Comparison of ENCODE assay signal across 21 cellular contexts in the genomic region with DNA sequence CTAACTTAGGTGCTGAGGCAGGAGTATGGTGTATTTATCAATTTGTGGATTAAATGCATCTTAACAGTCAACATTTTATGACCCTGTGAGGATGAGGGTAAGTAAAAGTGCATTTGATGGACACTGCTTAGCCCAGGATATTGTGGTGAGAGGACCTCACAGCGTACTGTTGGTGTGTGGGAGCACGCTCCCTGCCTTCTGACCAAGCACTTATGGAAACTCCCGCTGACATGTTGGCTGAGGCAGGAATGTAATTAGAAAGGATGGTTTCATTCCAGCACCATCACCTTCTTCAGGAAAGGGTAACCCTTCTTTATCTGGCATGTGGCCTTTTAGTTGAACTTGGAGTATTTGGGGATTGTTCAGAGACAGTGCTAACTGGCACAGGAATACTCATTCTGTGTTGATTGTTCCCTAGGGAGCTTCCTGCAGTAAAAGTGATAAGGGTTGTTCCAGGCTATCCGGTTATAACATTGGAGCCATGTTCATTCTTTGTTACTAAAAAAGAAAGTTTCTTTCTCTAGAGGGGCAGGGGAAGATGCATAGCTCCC. TPM values are rescaled to one million over a fixed set of nuclear protein-coding genes. Genes with fewer than 3 reads are reported as not detected.
DNase-seq lines count a peak whose midpoint lies in the region; ATAC-seq, FAIRE-seq and TF ChIP-seq lines count a peak whose summit lies in the region.
"Had no signal": no experiment of that assay in that cellular context is flagged by ENCODE, and none has a peak within 500 bp of the region (broad histone marks: within the 10 kb centered on the region; RNA-seq: fewer than 3 reads in every experiment).

No MANE protein-coding gene starts in this region.

- intact Hi-C loops in heart left ventricle (cut with DNase I): no loop called here
- intact Hi-C loops in left ventricle myocardium inferior (cut with micrococcal nuclease): no loop called here
- intact Hi-C loops in endothelial cell of umbilical vein (cut with micrococcal nuclease): no loop called here

- ATAC-seq in heart left ventricle: peak in 3 of 4 donors; percentile 19 to 47 (median 41)
- no peak for ATAC-seq in HG02870 (IDR thresholded peaks at IDR 0.05; ENCODE audit: unreplicated experiment)
- ATAC-seq: GM12878, PC-3 had no signal

- no peaks in the 10 kb centered on the region for H3K36me3 ChIP-seq in heart left ventricle
- no peaks in the 10 kb centered on the region for H3K36me3 ChIP-seq in left ventricle myocardium inferior
- H3K36me3 ChIP-seq in endothelial cell of umbilical vein (ENCODE audit: control insufficient read depth in 2 of 2, extremely low read depth in 1 of 2, insufficient read depth in 2 of 2, low read length in 2 of 2): no peaks in the 10 kb centered on the region
- no peaks in the 10 kb centered on the region for H3K36me3 ChIP-seq in osteoblast (ENCODE audit: insufficient read depth, low read length)
- H3K36me3 ChIP-seq: BLaER1 had no signal

- TF ChIP-seq POLR2A in heart left ventricle (IDR thresholded peaks at IDR 0.05): no peak
- no peak for TF ChIP-seq POLR2A in endothelial cell of umbilical vein (IDR thresholded peaks at IDR 0.05; ENCODE audit: low read depth, low read length)

- BruUV-seq in endothelial cell of umbilical vein (replicated peaks; lab: Mats Ljungman, UMichigan): no TSS peak

- no peak overlapping the region for H3K9ac ChIP-seq in endothelial cell of umbilical vein (replicated peaks; ENCODE audit: extremely low read depth, insufficient read depth, low read length)
- H3K9ac ChIP-seq: BLaER1 had no signal

- H4K20me1 ChIP-seq in endothelial cell of umbilical vein (replicated peaks; ENCODE audit: control insufficient read depth, extremely low read depth, insufficient read depth, low read length) (no peaks in the 10 kb centered on the region), osteoblast (ENCODE audit: insufficient read depth, low read length) (no peaks in the 10 kb centered on the region)
- H4K20me1 ChIP-seq: BLaER1 had no signal

- H3K4me3 ChIP-seq in heart left ventricle (no peak overlapping the region), left ventricle myocardium inferior (no peak overlapping the region), endothelial cell of umbilical vein (replicated peaks in 1 of 3; ENCODE audit: insufficient read depth in 1 of 3, low read depth in 1 of 3, low read length in 3 of 3) (no peak overlapping the region), osteoblast (ENCODE audit: insufficient read depth, low read length) (no peak overlapping the region)
- H3K4me3 ChIP-seq: BLaER1, GM12878, SJSA1 had no signal

- no peaks in the 10 kb centered on the region for H3K79me2 ChIP-seq in endothelial cell of umbilical vein (ENCODE audit: control insufficient read depth, insufficient read depth, low read length)
- H3K79me2 ChIP-seq in osteoblast (ENCODE audit: insufficient read depth, low read length): no peaks in the 10 kb centered on the region

- no peak overlapping the region for H3K27ac ChIP-seq in heart left ventricle
- no peak overlapping the region for H3K27ac ChIP-seq in left ventricle myocardium inferior (replicated peaks)
- H3K27ac ChIP-seq in endothelial cell of umbilical vein (ENCODE audit: insufficient read depth, low read depth, low read length): no peak overlapping the region
- no peak overlapping the region for H3K27ac ChIP-seq in osteoblast (ENCODE audit: low read depth, low read length)
- H3K27ac ChIP-seq: BLaER1, RWPE1 had no signal

- no peak overlapping the region for H3K4me2 ChIP-seq in endothelial cell of umbilical vein (ENCODE audit: insufficient read depth, low read length)
- peak overlapping the region; percentile 12 for H3K4me2 ChIP-seq in osteoblast (ENCODE audit: insufficient read depth, low read length)

- CTCF ChIA-PET in endothelial cell of umbilical vein (lab: Charles Lee): interaction anchor here (1.1 to 1.9 kb wide), 4 partner anchors 9 to 83 kb away, joined by 3 to 8 read pairs (median 5); no protein-coding TSS in a partner anchor

- DNase-seq in heart left ventricle (no peak), left ventricle myocardium inferior (no peak), NCI-H226 (peak; percentile 77), endothelial cell of umbilical vein (ENCODE audit: low read depth, low spot score) (peak; percentile 40), osteoblast (ENCODE audit: insufficient read length, low spot score, missing footprints) (no peak), HuH-7 (ENCODE audit: low spot score) (no peak)
- no peak for DNase-seq in activated CD4-positive, alpha-beta T cell treated with anti-CD3 and anti-CD28 coated beads, Interleukin-2, amount 50 U/mL, for 4 hours
- DNase-seq: DND-41, GDM1, GOT3, Karpas-422, NCI-H187, NCI-H2171, NCI-H446 treated with DMSO at 0.1 percent for 48 hours, NCI-H748 treated with DMSO at 0.1 percent for 48 hours, PC-3 had no signal

- POLR2A ChIA-PET in endothelial cell of umbilical vein (lab: Charles Lee): no interaction called here

- no peaks in the 10 kb centered on the region for H3K9me1 ChIP-seq in endothelial cell of umbilical vein (replicated peaks; ENCODE audit: control insufficient read depth, extremely low read depth, insufficient read depth, low read length)

- H2AFZ ChIP-seq in endothelial cell of umbilical vein (ENCODE audit: low read depth, low read length): peak overlapping the region; percentile 44
- H2AFZ ChIP-seq in osteoblast (ENCODE audit: low read length): no peak overlapping the region

- H3K27me3 ChIP-seq in heart left ventricle: no peaks in the 10 kb centered on the region
- H3K27me3 ChIP-seq in left ventricle myocardium inferior (ENCODE audit: low read depth): no peaks in the 10 kb centered on the region
- no peaks in the 10 kb centered on the region for H3K27me3 ChIP-seq in endothelial cell of umbilical vein (ENCODE audit: control insufficient read depth in 2 of 2, insufficient read depth in 2 of 2, low read length in 2 of 2)
- no peaks in the 10 kb centered on the region for H3K27me3 ChIP-seq in osteoblast (ENCODE audit: insufficient read depth, low read length)
- H3K27me3 ChIP-seq: BLaER1, SJSA1 had no signal

- WGBS in heart left ventricle, 4 donors: 49 to 64% (median 56%) methylated on average over 4 of the region's 4 CpGs

- dilution Hi-C loops in endothelial cell of umbilical vein (cut with MboI; ENCODE audit: extremely low pct_ligation_motif_present, low sequenced_read_pairs): no loop called here

- TF ChIP-seq CTCF in heart left ventricle (IDR thresholded peaks at IDR 0.05): no peak
- TF ChIP-seq CTCF in left ventricle myocardium inferior (IDR thresholded peaks at IDR 0.05; ENCODE audit: borderline replicate concordance): no peak
- no peak for TF ChIP-seq CTCF in endothelial cell of umbilical vein (IDR thresholded peaks at IDR 0.05; ENCODE audit: extremely low read depth in 1 of 2, insufficient read depth in 1 of 2, low read depth in 1 of 2, low read length in 2 of 2)
- TF ChIP-seq CTCF in osteoblast (IDR thresholded peaks at IDR 0.05; ENCODE audit: extremely low read depth, low read depth, low read length): no peak

- H3K9me3 ChIP-seq in heart left ventricle (peaks cover 0 to 4% (median 0%) of the 10 kb centered on the region in 12 donors), left ventricle myocardium inferior (replicated peaks) (no peaks in the 10 kb centered on the region), endothelial cell of umbilical vein (replicated peaks; ENCODE audit: control insufficient read depth, insufficient read depth, low read length) (no peaks in the 10 kb centered on the region), osteoblast (ENCODE audit: low read depth, low read length) (no peaks in the 10 kb centered on the region)
- H3K9me3 ChIP-seq: BLaER1, SJSA1 had no signal

- FAIRE-seq in endothelial cell of umbilical vein (lab: Jason Lieb, UNC): peak; percentile 8
- FAIRE-seq: GM12878 had no signal

- H3K4me1 ChIP-seq in heart left ventricle (peaks cover 0 to 28% (median 12%) of the 10 kb centered on the region in 12 donors), left ventricle myocardium inferior (peaks cover 28% of the 10 kb centered on the region), endothelial cell of umbilical vein (ENCODE audit: control insufficient read depth, extremely low read depth, insufficient read depth, low read length) (peaks cover 4% of the 10 kb centered on the region), osteoblast (ENCODE audit: insufficient read depth, low read length) (peaks cover 16% of the 10 kb centered on the region)

TF ChIP-seq in endothelial cell of umbilical vein, 7 proteins besides CTCF, POLR2A, EP300 and RAD21:
- no peak for TF ChIP-seq POLR2AphosphoS5 (IDR thresholded peaks at IDR 0.05; ENCODE audit: insufficient read depth, low read depth, low read length)
- TF ChIP-seq FOS (IDR thresholded peaks at IDR 0.05; ENCODE audit: borderline replicate concordance, insufficient read depth, low read length): no peak
- no peak for TF ChIP-seq GATA2 (IDR thresholded peaks at IDR 0.05; ENCODE audit: insufficient read depth, insufficient read length, low read depth, low read length)
- no peak for TF ChIP-seq MYC (IDR thresholded peaks at IDR 0.05; ENCODE audit: low read depth, low read length)
- TF ChIP-seq, protein P1, sequence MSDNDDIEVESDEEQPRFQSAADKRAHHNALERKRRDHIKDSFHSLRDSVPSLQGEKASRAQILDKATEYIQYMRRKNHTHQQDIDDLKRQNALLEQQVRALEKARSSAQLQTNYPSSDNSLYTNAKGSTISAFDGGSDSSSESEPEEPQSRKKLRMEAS (IDR thresholded peaks at IDR 0.05; ENCODE audit: insufficient read depth, insufficient read length): no peak
- no peak for TF ChIP-seq EZH2 (IDR thresholded peaks at IDR 0.05; ENCODE audit: borderline replicate concordance, low read depth, low read length, severe bottlenecking)
- TF ChIP-seq JUN (IDR thresholded peaks at IDR 0.05; ENCODE audit: borderline replicate concordance, insufficient read depth, insufficient read length, low read depth): no peak

RNA-seq across cellular contexts. Expression of a gene that starts 11.7 kb away (rescaled TPM):
- total RNA-seq in heart left ventricle (100 to 1,000 TPM; 138 to 667 (median 220) TPM), left ventricle myocardium inferior (243 TPM), endothelial cell of umbilical vein (522 and 562 TPM in 2 replicates), osteoblast (1,825 and 2,074 TPM in 2 replicates)
- polyA plus RNA-seq in heart left ventricle (100 to 1,000 TPM in 1 of 2 donors, 10 to 100 TPM in 1; 43.8 to 146 TPM), endothelial cell of umbilical vein (235 and 237 TPM in 2 replicates)
- 250 and 312 TPM in 2 replicates for polyA plus RNA-seq in endothelial cell of umbilical vein (2011; cell fraction: cytosol; rRNA removed)
- 299 and 313 TPM in 2 replicates for polyA plus RNA-seq in endothelial cell of umbilical vein (2011; cell fraction: nucleus; rRNA removed)
- 670 and 901 TPM in 2 replicates for polyA plus RNA-seq in endothelial cell of umbilical vein (2012)
- 697 and 971 TPM in 2 replicates for polyA minus RNA-seq in endothelial cell of umbilical vein
- 5.9 TPM for polyA minus RNA-seq in endothelial cell of umbilical vein (2011; cell fraction: cytosol; rRNA and poly(A)+ RNA removed)
- 149 and 281 TPM in 2 replicates for polyA minus RNA-seq in endothelial cell of umbilical vein (2011; cell fraction: nucleus; rRNA and poly(A)+ RNA removed)

Comparison
In these comparisons a context has a peak if more than half of its experiments do, and no peak if none do; other contexts are left out.
1. DNase-seq: peak in NCI-H226 (single experiment) and endothelial cell of umbilical vein (single experiment); none in heart left ventricle (0 of 5), left ventricle myocardium inferior (single experiment), osteoblast (single experiment), activated CD4-positive, alpha-beta T cell treated with anti-CD3 and anti-CD28 coated beads, Interleukin-2, amount 50 U/mL, for 4 hours (0 of 2) and HuH-7 (single experiment).